Comparison of ENCODE assay signal across 1 cellular context in the genomic region with DNA sequence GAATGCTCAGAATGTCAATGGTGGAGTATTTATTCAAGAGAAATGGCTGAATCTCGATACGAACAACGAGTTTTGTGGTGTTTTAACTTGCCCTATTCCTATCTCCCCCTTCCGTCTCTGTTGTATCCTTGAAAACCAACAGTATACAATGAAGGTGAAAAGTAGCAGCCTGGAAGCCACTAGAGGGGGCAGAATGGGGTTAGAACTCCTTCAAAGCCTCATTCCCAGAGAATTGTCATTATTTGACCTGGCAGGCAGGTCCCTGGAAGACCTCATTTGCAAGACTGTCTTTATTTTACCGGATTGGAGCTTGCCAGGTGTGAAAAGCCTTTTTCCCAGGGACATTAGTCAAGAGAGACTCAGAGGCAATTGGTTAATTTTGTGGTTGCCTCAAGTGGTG.
A peak's percentile ranks its signal among the peaks of the same experiment; 100 is the strongest.
TF ChIP-seq lines count a peak whose summit lies in the region.

No MANE protein-coding gene starts in this region.

TF ChIP-seq in H1, 55 proteins besides CTCF, POLR2A, EP300 and RAD21:
- TF ChIP-seq, protein P1, sequence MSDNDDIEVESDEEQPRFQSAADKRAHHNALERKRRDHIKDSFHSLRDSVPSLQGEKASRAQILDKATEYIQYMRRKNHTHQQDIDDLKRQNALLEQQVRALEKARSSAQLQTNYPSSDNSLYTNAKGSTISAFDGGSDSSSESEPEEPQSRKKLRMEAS (IDR thresholded peaks at IDR 0.05) = 0 out of 2 replicates have a peak, but pooled peaks have one; percentile 10
- no peak for TF ChIP-seq SRF (IDR thresholded peaks at IDR 0.05; ENCODE audit: low read depth, low read length)
